In the genomic region with DNA sequence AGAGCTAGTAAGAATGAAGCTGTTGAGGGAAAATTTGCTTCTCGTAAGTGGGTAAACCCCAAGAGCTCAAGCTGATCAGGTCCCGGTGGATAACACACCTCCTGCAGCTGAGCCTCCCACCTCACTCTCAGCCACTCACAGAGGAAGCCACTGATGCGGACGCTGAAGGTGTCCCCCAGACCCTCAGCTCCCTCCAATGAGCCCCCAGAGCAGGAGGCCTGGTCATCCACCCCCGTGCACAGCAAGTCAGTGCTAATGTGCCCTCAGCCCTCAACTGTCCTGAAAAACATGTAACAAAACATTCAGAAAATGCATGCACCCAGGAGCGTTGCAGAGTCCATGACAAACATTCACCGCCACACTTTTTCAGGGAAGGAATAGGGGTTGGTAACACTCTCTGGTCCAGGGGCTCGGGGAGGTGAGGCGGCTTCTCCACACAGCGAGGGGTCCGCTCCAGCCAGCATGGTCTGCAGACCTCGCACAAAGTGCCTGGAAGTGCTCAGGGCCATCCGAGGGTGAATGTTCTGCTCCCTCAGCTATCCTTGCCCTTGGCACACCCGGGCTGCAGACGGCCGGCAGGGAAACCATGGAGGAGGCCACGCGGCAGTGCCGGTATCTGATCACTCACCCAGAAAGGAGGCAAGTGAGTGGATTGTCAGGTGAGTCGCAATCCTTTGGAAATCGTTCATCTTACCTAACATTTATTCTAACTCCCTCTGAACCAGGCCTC, we compare ENCODE assay signal across 21 cellular contexts.
"Had no signal": no experiment of that assay in that cellular context is flagged by ENCODE, and none has a peak within 500 bp of the region (broad histone marks: within the 10 kb centered on the region; RNA-seq: fewer than 3 reads in every experiment).

No MANE protein-coding gene starts in this region.

- H3K36me3 Mint-ChIP-seq: activated naive CD4-positive, alpha-beta T cell treated with anti-CD3 and anti-CD28 coated beads, Interleukin-2, amount 50 U/mL, for 24 hours; WTC11 had no signal

- H3K27me3 ChIP-seq: Peyer's patch had no signal

- H3K4me3 Mint-ChIP-seq: activated CD8-positive, alpha-beta T cell treated with anti-CD3 and anti-CD28 coated beads, Interleukin-2, amount 10 ng/mL, durations not matched to agents 7 days and 5 days; activated naive CD4-positive, alpha-beta T cell treated with anti-CD3 and anti-CD28 coated beads, Interleukin-2, amount 50 U/mL, for 24 hours; activated T-cell treated with anti-CD3 and anti-CD28 coated beads, Interleukin-2, amount 50 U/mL, for 24 hours; activated T-helper 1 cell treated with anti-CD3 and anti-CD28 coated beads, Interleukin-12 subunit alpha, Interleukin-12 subunit beta, Interleukin-2, Interleukin-4 antibody, amounts not matched to agents 30 ng/mL and 10 ng/mL and 1 ng/mL, durations not matched to agents 14 hours and 24 hours and 36 hours; T-helper 17 cell; WTC11 had no signal

- DNase-seq: activated CD4-positive, alpha-beta T cell treated with anti-CD3 and anti-CD28 coated beads for 48 hours; activated CD4-positive, alpha-beta T cell treated with anti-CD3 and anti-CD28 coated beads, Interleukin-2, amount 50 U/mL, for 4 hours; activated CD4-positive, CD25-positive, alpha-beta regulatory T cell treated with anti-CD3 and anti-CD28 coated beads, Interleukin-2, amount 50 U/mL, for 72 hours; activated CD8-positive, alpha-beta T cell treated with anti-CD3 and anti-CD28 coated beads, Interleukin-2, amount 10 ng/mL, durations not matched to agents 7 days and 5 days; activated effector memory CD4-positive, alpha-beta T cell treated with Interleukin-2 at 50 U/mL for 16 hours; activated naive CD4-positive, alpha-beta T cell; activated T-cell treated with anti-CD3 and anti-CD28 coated beads, Interleukin-2, amount 50 U/mL, for 24 hours; Kasumi-1; KBM-7; NCI-H1105 treated with DMSO at 0.1 percent for 48 hours; NCI-H1436 treated with DMSO at 0.1 percent for 48 hours; NCI-H187; NCI-H2081; NCI-H510A treated with DMSO at 0.1 percent for 48 hours; Peyer's patch; SIG-M5; T-helper 17 cell; T-helper 9 cell had no signal

- H3K4me1 Mint-ChIP-seq: activated naive CD4-positive, alpha-beta T cell treated with anti-CD3 and anti-CD28 coated beads, Interleukin-2, amount 50 U/mL, for 24 hours had no signal

- H3K27ac ChIP-seq: Peyer's patch had no signal

- ATAC-seq: activated CD8-positive, alpha-beta T cell treated with anti-CD3 and anti-CD28 coated beads, Interleukin-2, amount 10 ng/mL, durations not matched to agents 7 days and 5 days; T-helper 17 cell; WTC11 had no signal

- H3K27ac Mint-ChIP-seq: activated CD8-positive, alpha-beta T cell treated with anti-CD3 and anti-CD28 coated beads, Interleukin-2, amount 10 ng/mL, durations not matched to agents 7 days and 5 days; activated naive CD4-positive, alpha-beta T cell treated with anti-CD3 and anti-CD28 coated beads, Interleukin-2, amount 50 U/mL, for 24 hours; activated T-cell treated with anti-CD3 and anti-CD28 coated beads, Interleukin-2, amount 50 U/mL, for 24 hours; activated T-helper 1 cell treated with anti-CD3 and anti-CD28 coated beads, Interleukin-12 subunit alpha, Interleukin-12 subunit beta, Interleukin-2, Interleukin-4 antibody, amounts not matched to agents 30 ng/mL and 10 ng/mL and 1 ng/mL, durations not matched to agents 14 hours and 24 hours and 36 hours; T-helper 17 cell; WTC11 had no signal

- H3K27me3 Mint-ChIP-seq: activated naive CD4-positive, alpha-beta T cell treated with anti-CD3 and anti-CD28 coated beads, Interleukin-2, amount 50 U/mL, for 24 hours; activated T-cell treated with anti-CD3 and anti-CD28 coated beads, Interleukin-2, amount 50 U/mL, for 24 hours had no signal

- H3K9me3 ChIP-seq: Peyer's patch had no signal

- H3K4me3 ChIP-seq: Peyer's patch had no signal

- H3K9me3 Mint-ChIP-seq: activated naive CD4-positive, alpha-beta T cell treated with anti-CD3 and anti-CD28 coated beads, Interleukin-2, amount 50 U/mL, for 24 hours; activated T-cell treated with anti-CD3 and anti-CD28 coated beads, Interleukin-2, amount 50 U/mL, for 24 hours; activated T-helper 1 cell treated with anti-CD3 and anti-CD28 coated beads, Interleukin-12 subunit alpha, Interleukin-12 subunit beta, Interleukin-2, Interleukin-4 antibody, amounts not matched to agents 30 ng/mL and 10 ng/mL and 1 ng/mL, durations not matched to agents 14 hours and 24 hours and 36 hours; WTC11 had no signal

- H3K36me3 ChIP-seq: Peyer's patch had no signal
